Comparison of ENCODE assay signal across 12 cellular contexts in the genomic region with DNA sequence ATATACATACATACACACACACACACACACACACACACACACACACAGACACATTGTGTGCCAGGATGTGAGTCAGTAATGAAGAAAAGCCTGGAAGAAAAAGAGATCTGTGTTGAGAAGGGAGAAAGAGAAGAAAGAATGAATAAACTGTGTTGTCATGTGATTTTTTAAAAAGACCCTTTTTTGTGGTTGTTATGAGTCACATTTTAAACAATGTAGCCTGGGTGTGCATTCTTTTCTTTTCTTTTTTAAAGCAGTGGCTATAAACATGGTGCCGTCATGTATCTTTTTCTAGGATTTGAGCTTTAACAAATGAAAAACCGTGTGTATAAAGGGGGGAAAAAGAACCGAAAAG.
DNase-seq lines count a peak whose midpoint lies in the region; ATAC-seq, FAIRE-seq and TF ChIP-seq lines count a peak whose summit lies in the region.
"Had no signal": no experiment of that assay in that cellular context is flagged by ENCODE, and none has a peak within 500 bp of the region (broad histone marks: within the 10 kb centered on the region; RNA-seq: fewer than 3 reads in every experiment).

No MANE protein-coding gene starts in this region.

- H3K36me3 Mint-ChIP-seq in nephron (ENCODE audit: low read depth), result peaks cover 17% of the 10 kb centered on the region
- H3K36me3 Mint-ChIP-seq in T-cell, result no peaks in the 10 kb centered on the region
- no peaks in the 10 kb centered on the region for H3K36me3 Mint-ChIP-seq in activated CD4-positive, alpha-beta memory T cell treated with anti-CD3 and anti-CD28 coated beads, Interleukin-2, amount 10 ng/mL, durations not matched to agents 7 days and 5 days (ENCODE audit: low read depth)
- H3K36me3 Mint-ChIP-seq: IgD-negative memory B cell; stimulated activated effector memory CD8-positive, alpha-beta T cell treated with anti-CD3 and anti-CD28 coated beads, Interleukin-12 subunit alpha, Interleukin-12 subunit beta, amount 100 ng/mL, for 72 hours had no signal

- H3K4me3 ChIP-seq in AG10803 (ENCODE audit: low read length), result no peak overlapping the region
- H3K4me3 ChIP-seq: BLaER1 treated with 17β-estradiol and CSF1 and Interleukin-3, amounts not matched to agents 10 nM and 100 nM had no signal

- TF ChIP-seq CTCF in AG10803 (conservative IDR thresholded peaks at IDR 0.05; ENCODE audit: low read length), result no peak
- no peak for TF ChIP-seq CTCF in nephron (IDR thresholded peaks at IDR 0.05; ENCODE audit: unreplicated experiment in 3 of 3)
- TF ChIP-seq CTCF in GM10266 (IDR thresholded peaks at IDR 0.05; ENCODE audit: control insufficient read depth, insufficient read depth, low read depth, missing control alignments), result no peak

- POLR2A ChIA-PET in T-cell (lab: Charles Lee), result no interaction called here
- POLR2A ChIA-PET in activated CD4-positive, alpha-beta memory T cell treated with anti-CD3 and anti-CD28 coated beads, Interleukin-2, amount 10 ng/mL, durations not matched to agents 7 days and 5 days (lab: Charles Lee), result no interaction called here

- H3K27me3 Mint-ChIP-seq in nephron (ENCODE audit: low read depth) (no peaks in the 10 kb centered on the region), T-cell (peaks cover 43 to 48% of the 10 kb centered on the region in 2 donors)
- H3K27me3 Mint-ChIP-seq in activated CD4-positive, alpha-beta memory T cell treated with anti-CD3 and anti-CD28 coated beads, Interleukin-2, amount 10 ng/mL, durations not matched to agents 7 days and 5 days, result peaks cover 49% of the 10 kb centered on the region

- peaks cover 75% of the 10 kb centered on the region for H3K4me1 Mint-ChIP-seq in nephron
- peaks cover 0 to 5% (median 2%) of the 10 kb centered on the region in 3 donors for H3K4me1 Mint-ChIP-seq in T-cell
- H3K4me1 Mint-ChIP-seq in activated CD4-positive, alpha-beta memory T cell treated with anti-CD3 and anti-CD28 coated beads, Interleukin-2, amount 10 ng/mL, durations not matched to agents 7 days and 5 days, result no peaks in the 10 kb centered on the region
- H3K4me1 Mint-ChIP-seq: stimulated activated effector memory CD8-positive, alpha-beta T cell treated with anti-CD3 and anti-CD28 coated beads, Interleukin-12 subunit alpha, Interleukin-12 subunit beta, amount 100 ng/mL, for 72 hours had no signal

- no peak for FAIRE-seq in RCC 7860 (lab: Jason Lieb, UNC)

- no peaks in the 10 kb centered on the region for H3K9me3 Mint-ChIP-seq in nephron
- H3K9me3 Mint-ChIP-seq in T-cell, result no peaks in the 10 kb centered on the region
- no peaks in the 10 kb centered on the region for H3K9me3 Mint-ChIP-seq in activated CD4-positive, alpha-beta memory T cell treated with anti-CD3 and anti-CD28 coated beads, Interleukin-2, amount 10 ng/mL, durations not matched to agents 7 days and 5 days
- H3K9me3 Mint-ChIP-seq: activated B cell treated with CpG ODN at 0.5 μM for 24 hours; IgD-negative memory B cell; stimulated activated effector memory CD8-positive, alpha-beta T cell treated with anti-CD3 and anti-CD28 coated beads, Interleukin-12 subunit alpha, Interleukin-12 subunit beta, amount 100 ng/mL, for 72 hours had no signal

- ATAC-seq in esophagus mucosa, result peak; percentile 31
- no peak for ATAC-seq in T-cell (replicated peaks in 1 of 4)
- no peak for ATAC-seq in HG02938 (IDR thresholded peaks at IDR 0.05; ENCODE audit: unreplicated experiment)
- ATAC-seq: stimulated activated effector memory CD8-positive, alpha-beta T cell treated with anti-CD3 and anti-CD28 coated beads, Interleukin-12 subunit alpha, Interleukin-12 subunit beta, amount 100 ng/mL, for 72 hours had no signal

- H3K4me3 Mint-ChIP-seq in nephron (no peak overlapping the region), T-cell (no peak overlapping the region)
- no peak overlapping the region for H3K4me3 Mint-ChIP-seq in activated CD4-positive, alpha-beta memory T cell treated with anti-CD3 and anti-CD28 coated beads, Interleukin-2, amount 10 ng/mL, durations not matched to agents 7 days and 5 days
- H3K4me3 Mint-ChIP-seq: activated B cell treated with CpG ODN at 0.5 μM for 24 hours; IgD-negative memory B cell; stimulated activated effector memory CD8-positive, alpha-beta T cell treated with anti-CD3 and anti-CD28 coated beads, Interleukin-12 subunit alpha, Interleukin-12 subunit beta, amount 100 ng/mL, for 72 hours had no signal

- peak; percentile 71 for DNase-seq in AG10803 (ENCODE audit: low read depth)
- DNase-seq in RCC 7860 (ENCODE audit: low spot score), result peak; percentile 56
- no peak for DNase-seq in T-cell
- no peak for DNase-seq in activated CD4-positive, alpha-beta memory T cell treated with anti-CD3 and anti-CD28 coated beads, Interleukin-2, amount 10 ng/mL, durations not matched to agents 7 days and 5 days
- no peak for DNase-seq in GM10266 (ENCODE audit: extremely low spot score)
- DNase-seq: activated B cell treated with CpG ODN at 0.5 μM for 24 hours had no signal

- H3K27ac Mint-ChIP-seq in nephron (peak overlapping the region; percentile 24 to 75 (median 56)), T-cell (no peak overlapping the region)
- H3K27ac Mint-ChIP-seq in activated CD4-positive, alpha-beta memory T cell treated with anti-CD3 and anti-CD28 coated beads, Interleukin-2, amount 10 ng/mL, durations not matched to agents 7 days and 5 days, result no peak overlapping the region
- H3K27ac Mint-ChIP-seq: activated B cell treated with CpG ODN at 0.5 μM for 24 hours; IgD-negative memory B cell; stimulated activated effector memory CD8-positive, alpha-beta T cell treated with anti-CD3 and anti-CD28 coated beads, Interleukin-12 subunit alpha, Interleukin-12 subunit beta, amount 100 ng/mL, for 72 hours had no signal

- CTCF ChIA-PET in T-cell (lab: Charles Lee), result interaction anchor here in 1 of 2 donors (0.6 to 1.0 kb wide), 3 partner anchors 91 to 181 kb away, joined by 3 to 4 read pairs (median 3); no protein-coding TSS in a partner anchor
- CTCF ChIA-PET in activated CD4-positive, alpha-beta memory T cell treated with anti-CD3 and anti-CD28 coated beads, Interleukin-2, amount 10 ng/mL, durations not matched to agents 7 days and 5 days (lab: Charles Lee), result interaction anchor here (0.8 to 1.4 kb wide), 3 partner anchors 116 to 178 kb away, joined by 3 read pairs; no protein-coding TSS in a partner anchor

Comparison
In these comparisons a context has a peak if more than half of its experiments do, and no peak if none do; other contexts are left out.
1. DNase-seq: peak in AG10803 (single experiment) and RCC 7860 (single experiment); none in T-cell (0 of 34), activated CD4-positive, alpha-beta memory T cell treated with anti-CD3 and anti-CD28 coated beads, Interleukin-2, amount 10 ng/mL, durations not matched to agents 7 days and 5 days (single experiment) and GM10266 (single experiment).
2. H3K27ac Mint-ChIP-seq: peak in nephron (3 of 3); none in T-cell (0 of 2) and activated CD4-positive, alpha-beta memory T cell treated with anti-CD3 and anti-CD28 coated beads, Interleukin-2, amount 10 ng/mL, durations not matched to agents 7 days and 5 days (single experiment).